7 cellular contexts compared by ENCODE assay signal in genomic region chr17:17913695-17914332, GRCh38. TPM values are rescaled to one million over a fixed set of nuclear protein-coding genes. Genes with fewer than 3 reads are reported as not detected.
DNase-seq lines count a peak whose midpoint lies in the region; ATAC-seq, FAIRE-seq and TF ChIP-seq lines count a peak whose summit lies in the region.

No MANE protein-coding gene starts in this region.

- H3K36me3 ChIP-seq in bronchial epithelial cell (ENCODE audit: control insufficient read depth, insufficient read depth, low read length): peaks cover 1% of the 10 kb centered on the region
- H3K36me3 ChIP-seq in HepG2 (replicated peaks in 1 of 2; ENCODE audit: control insufficient read depth in 1 of 2, insufficient read depth in 2 of 2, low read length in 2 of 2): no peaks in the 10 kb centered on the region
- H3K36me3 ChIP-seq in stomach: no peaks in the 10 kb centered on the region

- no peaks in the 10 kb centered on the region for H3K79me2 ChIP-seq in HepG2 (ENCODE audit: insufficient read depth, low read length)

- CTCF ChIA-PET in HepG2 (lab: Yijun Ruan, JAX; ENCODE audit: low intra/inter-chr PET ratio, low total read pairs): no interaction called here

- H3K27me3 ChIP-seq in bronchial epithelial cell (ENCODE audit: control insufficient read depth, insufficient read depth, low read length) (no peaks in the 10 kb centered on the region), HepG2 (ENCODE audit: control insufficient read depth in 1 of 2, insufficient read depth in 2 of 2, low read length in 2 of 2) (no peaks in the 10 kb centered on the region), stomach (no peaks in the 10 kb centered on the region)

- 36% methylated on average over 4 of the region's 4 CpGs for WGBS in HepG2 (ENCODE audit: low lambda C conversion rate)
- WGBS in stomach, 5 donors: 30 to 51% (median 36%) methylated on average over 4 of the region's 4 CpGs

- H3K9me3 ChIP-seq in HepG2 (ENCODE audit: low read length) (no peaks in the 10 kb centered on the region), stomach (no peaks in the 10 kb centered on the region)

- H3K9ac ChIP-seq in HepG2 (ENCODE audit: insufficient read depth, low read depth, low read length): no peak overlapping the region

- peak overlapping the region; percentile 25 for H3K4me2 ChIP-seq in HepG2 (ENCODE audit: low read depth, low read length)

- FAIRE-seq in bronchial epithelial cell (lab: Jason Lieb, UNC): peak; percentile 95
- FAIRE-seq in HepG2 (lab: Jason Lieb, UNC): no peak

- peak; percentile 53 for ATAC-seq in GM18517 (IDR thresholded peaks at IDR 0.05; ENCODE audit: unreplicated experiment)
- ATAC-seq in HepG2: peak; percentile 95

- H3K27ac ChIP-seq in HepG2 (ENCODE audit: extremely low read length, insufficient read depth, low read length): no peak overlapping the region
- peak overlapping the region in 1 of 5 donors; percentile 27 for H3K27ac ChIP-seq in stomach

- intact Hi-C loops in HepG2 (cut with micrococcal nuclease; ENCODE audit: unreplicated experiment) (no loop called here), stomach (cut with DNase I; ENCODE audit: low total_unique reads) (no loop called here)

- POLR2A ChIA-PET in HepG2 (lab: Yijun Ruan, JAX): interaction anchor here (1.1 kb wide), 1 partner anchor 14 kb away, joined by 5 read pairs; no protein-coding TSS in a partner anchor

- peaks cover 35% of the 10 kb centered on the region for H3K4me1 ChIP-seq in HepG2 (ENCODE audit: insufficient read depth, low read length)
- H3K4me1 ChIP-seq in stomach: peaks cover 5 to 27% (median 17%) of the 10 kb centered on the region in 4 donors

- no peak for TF ChIP-seq CTCF in NB4 (IDR thresholded peaks at IDR 0.05; ENCODE audit: low read depth, low read length)
- no peak for TF ChIP-seq CTCF in bronchial epithelial cell (IDR thresholded peaks at IDR 0.05; ENCODE audit: insufficient read depth, low read length, severe bottlenecking)
- TF ChIP-seq CTCF in HepG2 (CRISPR knock-in tag; IDR thresholded peaks at IDR 0.05): no peak
- no peak for TF ChIP-seq CTCF in stomach (IDR thresholded peaks at IDR 0.05)

- H4K20me1 ChIP-seq in HepG2 (ENCODE audit: insufficient read depth, low read length): no peaks in the 10 kb centered on the region

- H2AFZ ChIP-seq in HepG2 (ENCODE audit: low read length): no peak overlapping the region

- TF ChIP-seq POLR2A in NB4 (IDR thresholded peaks at IDR 0.05; ENCODE audit: extremely low read depth, insufficient read length) (no peak), HepG2 (IDR thresholded peaks at IDR 0.05; ENCODE audit: insufficient read depth in 1 of 2, low read depth in 2 of 2, low read length in 2 of 2) (no peak), stomach (IDR thresholded peaks at IDR 0.05) (no peak)

- BruUV-seq in HepG2 (replicated peaks; lab: Mats Ljungman, UMichigan): no TSS peak

- DNase-seq in NB4 (ENCODE audit: low read depth): peak; percentile 79
- DNase-seq in SK-MEL-5 (ENCODE audit: low read depth, low spot score): peak; percentile 81
- DNase-seq in bronchial epithelial cell (ENCODE audit: low read depth): peak; percentile 97
- peak; percentile 66 for DNase-seq in HepG2 (ENCODE audit: low spot score)
- DNase-seq in stomach: peak; percentile 60
- no peak for DNase-seq in effector CD8-positive, alpha-beta T cell (lab: John Stamatoyannopoulos, UW)

- in situ Hi-C loops in SK-MEL-5 (cut with HindIII; ENCODE audit: low pct_unique_long_range_greater_than_20kb, low sequenced_read_pairs): no loop called here
- in situ Hi-C loops in HepG2 (cut with HindIII; ENCODE audit: extremely low pct_ligation_motif_present, low pct_unique_long_range_greater_than_20kb): no loop called here

- no peak for TF ChIP-seq EP300 in HepG2 (IDR thresholded peaks at IDR 0.05; ENCODE audit: low read depth in 2 of 2, low read length in 2 of 2)
- TF ChIP-seq EP300 in HepG2 (CRISPR knock-in tag; IDR thresholded peaks at IDR 0.05; ENCODE audit: borderline replicate concordance): no peak
- TF ChIP-seq EP300 in stomach (IDR thresholded peaks at IDR 0.05): no peak

- H3K4me3 ChIP-seq in NB4 (ENCODE audit: low read depth, low read length) (no peak overlapping the region), bronchial epithelial cell (ENCODE audit: low read depth, low read length) (no peak overlapping the region), HepG2 (replicated peaks in 1 of 3; ENCODE audit: insufficient read depth in 1 of 3, low read depth in 2 of 3, low read length in 3 of 3) (no peak overlapping the region), stomach (no peak overlapping the region)

- TF ChIP-seq RAD21 in HepG2 (CRISPR knock-in tag; IDR thresholded peaks at IDR 0.05): no peak

TF ChIP-seq in HepG2, 621 proteins besides CTCF, POLR2A, EP300 and RAD21 (continues in another document):
- TF ChIP-seq SETDB1 (CRISPR knock-in tag; IDR thresholded peaks at IDR 0.05; ENCODE audit: borderline replicate concordance) (no peak), ZNF768 (CRISPR knock-in tag; IDR thresholded peaks at IDR 0.05) (peak; percentile 43; the same call in 1 of the 2 replicates), RFX3 (CRISPR knock-in tag; IDR thresholded peaks at IDR 0.05) (no peak), ZNF652 (CRISPR knock-in tag; IDR thresholded peaks at IDR 0.05; ENCODE audit: borderline replicate concordance, low read depth) (peak; percentile 69; the same call in 1 of the 2 replicates), NCOA5 (CRISPR knock-in tag; IDR thresholded peaks at IDR 0.05) (no peak)

RNA-seq across cellular contexts. Expression of gene TOM1L2, which starts 58.4 kb away (rescaled TPM):
- total RNA-seq in SK-MEL-5 (2014; rRNA removed; shearing (Covaris generic)): 7.7 and 9.7 TPM in 2 replicates
- polyA plus RNA-seq in SK-MEL-5 (2015; cell fraction: cytosol; rRNA removed): 18.9 and 24.6 TPM in 2 replicates
- 31.8 and 45.8 TPM in 2 replicates for polyA plus RNA-seq in SK-MEL-5 (2015; cell fraction: nucleus; rRNA removed)
- total RNA-seq in bronchial epithelial cell (12.4 and 17.8 TPM in 2 replicates), HepG2 (2016; rRNA removed; fragmentation: Illumina TruSeq; extraction: Trizol) (4.5 and 4.7 TPM in 2 replicates), stomach (100 to 1,000 TPM in 1 of 5 donors, 10 to 100 TPM in 4; 33.8 to 154 (median 51.3) TPM)
- total RNA-seq in HepG2 (2016; cell fraction: cytosol; rRNA removed; fragmentation: Illumina TruSeq; extraction: Trizol; ENCODE audit: low read depth): 1.0 and 1.2 TPM in 2 replicates
- total RNA-seq in HepG2 (2016; cell fraction: insoluble cytoplasmic fraction; rRNA removed; fragmentation: Illumina TruSeq; extraction: Trizol): 3.8 and 3.9 TPM in 2 replicates
- total RNA-seq in HepG2 (2016; cell fraction: membrane; rRNA removed; fragmentation: Illumina TruSeq; extraction: Trizol): 2.5 and 3.4 TPM in 2 replicates
- total RNA-seq in HepG2 (2016; cell fraction: nucleus; rRNA removed; fragmentation: Illumina TruSeq; extraction: Trizol): 4.6 and 5.4 TPM in 2 replicates
- polyA plus RNA-seq in HepG2 (2011; rRNA removed) (7.4 and 9.1 TPM in 2 replicates), stomach (10 to 100 TPM; 13.3 to 24.2 (median 23.1) TPM)
- polyA plus RNA-seq in HepG2 (2011; cell fraction: cytosol; rRNA removed): 4.5 and 4.8 TPM in 2 replicates
- 16.8 and 18.7 TPM in 2 replicates for polyA plus RNA-seq in HepG2 (2011; cell fraction: nucleus; rRNA removed)
- 5.5 and 5.7 TPM in 2 replicates for polyA plus RNA-seq in HepG2 (2012)
- 0.55 and 0.60 TPM in 2 replicates for polyA plus RNA-seq in HepG2 (2016; cell fraction: cytosol; fragmentation: Illumina TruSeq; extraction: Trizol; ENCODE audit: low read depth)
- 2.0 and 3.7 TPM in 2 replicates for polyA plus RNA-seq in HepG2 (2016; cell fraction: insoluble cytoplasmic fraction; fragmentation: Illumina TruSeq; extraction: Trizol; ENCODE audit: low read depth)
- 1.2 and 1.4 TPM in 2 replicates for polyA plus RNA-seq in HepG2 (2016; cell fraction: membrane; fragmentation: Illumina TruSeq; extraction: Trizol; ENCODE audit: low read depth)
- polyA plus RNA-seq in HepG2 (2016; cell fraction: nucleus; fragmentation: Illumina TruSeq; extraction: Trizol; ENCODE audit: insufficient read depth, low read depth): 8.1 and 9.2 TPM in 2 replicates
- polyA minus RNA-seq in HepG2 (2011; rRNA and poly(A)+ RNA removed; ENCODE audit: low replicate concordance): 15.0 and 27.1 TPM in 2 replicates
- polyA minus RNA-seq in HepG2 (2011; cell fraction: cytosol; rRNA and poly(A)+ RNA removed): 4.9 and 5.5 TPM in 2 replicates
- polyA minus RNA-seq in HepG2 (2011; cell fraction: nucleus; rRNA and poly(A)+ RNA removed): 9.8 and 14.0 TPM in 2 replicates

RNA-seq across cellular contexts. Expression of gene DRC3, which starts 58.8 kb away (rescaled TPM):
- total RNA-seq in SK-MEL-5 (2014; rRNA removed; shearing (Covaris generic)): 1.1 and 1.2 TPM in 2 replicates
- 0.06 and 1.1 TPM in 2 replicates for polyA plus RNA-seq in SK-MEL-5 (2015; cell fraction: cytosol; rRNA removed)
- 4.1 and 4.3 TPM in 2 replicates for polyA plus RNA-seq in SK-MEL-5 (2015; cell fraction: nucleus; rRNA removed)
- under 0.01 and 0.13 TPM in 2 replicates for total RNA-seq in bronchial epithelial cell
- 0.53 and 0.73 TPM in 2 replicates for total RNA-seq in HepG2 (2016; rRNA removed; fragmentation: Illumina TruSeq; extraction: Trizol)
- total RNA-seq in HepG2 (2016; cell fraction: cytosol; rRNA removed; fragmentation: Illumina TruSeq; extraction: Trizol; ENCODE audit: low read depth): under 0.01 and 0.35 TPM in 2 replicates
- total RNA-seq in HepG2 (2016; cell fraction: insoluble cytoplasmic fraction; rRNA removed; fragmentation: Illumina TruSeq; extraction: Trizol): 0.24 and 1.0 TPM in 2 replicates
- 0.24 and 0.53 TPM in 2 replicates for total RNA-seq in HepG2 (2016; cell fraction: membrane; rRNA removed; fragmentation: Illumina TruSeq; extraction: Trizol)
- 0.31 and 1.1 TPM in 2 replicates for total RNA-seq in HepG2 (2016; cell fraction: nucleus; rRNA removed; fragmentation: Illumina TruSeq; extraction: Trizol)
- 0.54 and 0.87 TPM in 2 replicates for polyA plus RNA-seq in HepG2 (2011; rRNA removed)
- 0.21 TPM in 2 replicates for polyA plus RNA-seq in HepG2 (2011; cell fraction: cytosol; rRNA removed)
- 1.6 and 2.3 TPM in 2 replicates for polyA plus RNA-seq in HepG2 (2011; cell fraction: nucleus; rRNA removed)
- 1.1 and 1.8 TPM in 2 replicates for polyA plus RNA-seq in HepG2 (2012)
- not detected in 2 replicates for polyA plus RNA-seq in HepG2 (2016; cell fraction: cytosol; fragmentation: Illumina TruSeq; extraction: Trizol; ENCODE audit: low read depth)
- polyA plus RNA-seq in HepG2 (2016; cell fraction: insoluble cytoplasmic fraction; fragmentation: Illumina TruSeq; extraction: Trizol; ENCODE audit: low read depth): 0.37 TPM in 1 of 2 replicates, not detected in the other
- polyA plus RNA-seq in HepG2 (2016; cell fraction: membrane; fragmentation: Illumina TruSeq; extraction: Trizol; ENCODE audit: low read depth): not detected in 2 replicates
- polyA plus RNA-seq in HepG2 (2016; cell fraction: nucleus; fragmentation: Illumina TruSeq; extraction: Trizol; ENCODE audit: insufficient read depth, low read depth): 0.95 and 2.5 TPM in 2 replicates
- 0.68 and 1.7 TPM in 2 replicates for polyA minus RNA-seq in HepG2 (2011; rRNA and poly(A)+ RNA removed; ENCODE audit: low replicate concordance)
- polyA minus RNA-seq in HepG2 (2011; cell fraction: cytosol; rRNA and poly(A)+ RNA removed): not detected in 2 replicates
- 1.1 and 1.3 TPM in 2 replicates for polyA minus RNA-seq in HepG2 (2011; cell fraction: nucleus; rRNA and poly(A)+ RNA removed)
- 10 to 100 TPM in 1 of 5 donors, 1 to 10 TPM in 3, not detected in 1; 1.1 to 16.5 (median 2.2) TPM for total RNA-seq in stomach
- 1 to 10 TPM; 1.6 to 6.4 (median 1.7) TPM for polyA plus RNA-seq in stomach
